Comparison of ENCODE assay signal across 26 cellular contexts in genomic region chr1:78073441-78073840, GRCh38. TPM values are rescaled to one million over a fixed set of nuclear protein-coding genes. Genes with fewer than 3 reads are reported as not detected.
"Had no signal": no experiment of that assay in that cellular context is flagged by ENCODE, and none has a peak within 500 bp of the region (broad histone marks: within the 10 kb centered on the region; RNA-seq: fewer than 3 reads in every experiment).

No MANE protein-coding gene starts in this region.

- ATAC-seq: activated CD4-positive, alpha-beta T cell treated with anti-CD3 and anti-CD28 coated beads for 36 hours; activated naive CD4-positive, alpha-beta T cell treated with anti-CD3 and anti-CD28 coated beads, Interleukin-2, amount 50 U/mL, for 72 hours; activated T-cell treated with anti-CD3 and anti-CD28 coated beads, Interleukin-2, amount 50 U/mL, for 72 hours; effector memory CD8-positive, alpha-beta T cell; esophagus mucosa; gastroesophageal sphincter; heart right ventricle; T-helper 17 cell had no signal

- H3K4me3 ChIP-seq: ascending aorta, breast epithelium, cardiac muscle cell, coronary artery, gastroesophageal sphincter, heart right ventricle had no signal

- H3K27me3 ChIP-seq: ascending aorta, breast epithelium, cardiac muscle cell, gastroesophageal sphincter, heart right ventricle had no signal

- DNase-seq: activated CD4-positive, alpha-beta memory T cell treated with anti-CD3 and anti-CD28 coated beads for 36 hours; activated CD4-positive, alpha-beta T cell treated with anti-CD3 and anti-CD28 coated beads for 36 hours; activated CD4-positive, alpha-beta T cell treated with anti-CD3 and anti-CD28 coated beads, Interleukin-2, amount 10 ng/mL, durations not matched to agents 24 days and 14 days; activated CD4-positive, CD25-positive, alpha-beta regulatory T cell; activated CD4-positive, CD25-positive, alpha-beta regulatory T cell treated with anti-CD3 and anti-CD28 coated beads, Interleukin-2, amount 50 U/mL, for 72 hours; activated CD8-positive, alpha-beta memory T cell treated with anti-CD3 and anti-CD28 coated beads, Interleukin-2, amount 50 U/mL, for 48 hours; activated gamma-delta T cell; activated naive CD4-positive, alpha-beta T cell; activated naive CD4-positive, alpha-beta T cell treated with anti-CD3 and anti-CD28 coated beads, Interleukin-2, amount 10 ng/mL, durations not matched to agents 7 days and 5 days; activated naive CD8-positive, alpha-beta T cell treated with anti-CD3 and anti-CD28 coated beads, Interleukin-2, amount 10 ng/mL, durations not matched to agents 7 days and 5 days; activated T-cell treated with anti-CD3 and anti-CD28 coated beads for 4 hours; activated T-cell treated with anti-CD3 and anti-CD28 coated beads, Interleukin-2, amount 50 U/mL, for 24 hours; activated T-cell treated with anti-CD3 and anti-CD28 coated beads, Interleukin-2, amount 50 U/mL, for 72 hours; effector CD4-positive, alpha-beta T cell; effector memory CD8-positive, alpha-beta T cell; foreskin melanocyte; heart right ventricle; T-helper 1 cell; T-helper 17 cell had no signal

- H3K9me3 ChIP-seq: ascending aorta, breast epithelium, heart right ventricle had no signal

- H3K36me3 ChIP-seq: ascending aorta, breast epithelium, cardiac muscle cell, gastroesophageal sphincter, heart right ventricle had no signal

- H3K27ac ChIP-seq: ascending aorta, breast epithelium, cardiac muscle cell, coronary artery, gastroesophageal sphincter had no signal

- H3K4me1 ChIP-seq: breast epithelium had no signal

RNA-seq across cellular contexts. Expression of gene GIPC2, which starts 27.7 kb away (rescaled TPM):
- total RNA-seq: activated CD4-positive, alpha-beta T cell treated with anti-CD3 and anti-CD28 coated beads, Interleukin-2, amount 10 ng/mL, durations not matched to agents 24 days and 14 days had no signal
- polyA plus RNA-seq: cardiac muscle cell had no signal
